In genomic region chr6:25177629-25178028, GRCh38 we compare ENCODE assay signal across 32 cellular contexts.
"Had no signal": no experiment of that assay in that cellular context is flagged by ENCODE, and none has a peak within 500 bp of the region (broad histone marks: within the 10 kb centered on the region; RNA-seq: fewer than 3 reads in every experiment).

No MANE protein-coding gene starts in this region.

- H3K36me3 ChIP-seq: adrenal gland, esophagus muscularis mucosa, heart left ventricle, lower lobe of right lung, sigmoid colon, upper lobe of left lung had no signal

- H3K9me3 ChIP-seq: adrenal gland, body of pancreas, esophagus muscularis mucosa, heart left ventricle, lower lobe of right lung, mucosa of descending colon, psoas muscle, sigmoid colon, upper lobe of left lung had no signal

- H3K36me3 Mint-ChIP-seq: activated CD8-positive, alpha-beta memory T cell treated with anti-CD3 and anti-CD28 coated beads, Interleukin-2, amount 10 ng/mL, durations not matched to agents 7 days and 5 days; immature natural killer cell; stimulated activated effector memory CD8-positive, alpha-beta T cell treated with anti-CD3 and anti-CD28 coated beads, Interleukin-12 subunit alpha, Interleukin-12 subunit beta, amount 100 ng/mL, for 72 hours; WTC11 had no signal

- H3K4me3 Mint-ChIP-seq: activated CD8-positive, alpha-beta memory T cell treated with anti-CD3 and anti-CD28 coated beads, Interleukin-2, amount 10 ng/mL, durations not matched to agents 7 days and 5 days; activated CD8-positive, alpha-beta T cell treated with anti-CD3 and anti-CD28 coated beads, Interleukin-2, amount 10 ng/mL, durations not matched to agents 7 days and 5 days; activated naive CD4-positive, alpha-beta T cell treated with anti-CD3 and anti-CD28 coated beads for 36 hours; activated naive CD8-positive, alpha-beta T cell treated with anti-CD3 and anti-CD28 coated beads for 36 hours; activated T-cell treated with anti-CD3 and anti-CD28 coated beads, Interleukin-2, amount 50 U/mL, for 72 hours; immature natural killer cell; naive B cell; neural crest cell; stimulated activated effector memory CD8-positive, alpha-beta T cell treated with anti-CD3 and anti-CD28 coated beads, Interleukin-12 subunit alpha, Interleukin-12 subunit beta, amount 100 ng/mL, for 72 hours; stimulated activated naive CD8-positive, alpha-beta T cell treated with anti-CD3 and anti-CD28 coated beads, Interleukin-15, Interleukin-2, amounts not matched to agents 100 ng/mL and 50 ng/mL, for 24 hours; WTC11 had no signal

- H3K27ac ChIP-seq: foreskin keratinocyte, psoas muscle had no signal

- H3K4me1 ChIP-seq: parathyroid adenoma, psoas muscle had no signal

- H3K9me3 Mint-ChIP-seq: activated naive CD4-positive, alpha-beta T cell treated with anti-CD3 and anti-CD28 coated beads for 36 hours; activated naive CD8-positive, alpha-beta T cell treated with anti-CD3 and anti-CD28 coated beads for 36 hours; activated T-cell treated with anti-CD3 and anti-CD28 coated beads, Interleukin-2, amount 50 U/mL, for 72 hours; immature natural killer cell; neural crest cell; stimulated activated effector memory CD8-positive, alpha-beta T cell treated with anti-CD3 and anti-CD28 coated beads, Interleukin-12 subunit alpha, Interleukin-12 subunit beta, amount 100 ng/mL, for 72 hours; stimulated activated naive CD8-positive, alpha-beta T cell treated with anti-CD3 and anti-CD28 coated beads, Interleukin-15, Interleukin-2, amounts not matched to agents 100 ng/mL and 50 ng/mL, for 24 hours; WTC11 had no signal

- H3K27me3 ChIP-seq: adrenal gland, body of pancreas, esophagus muscularis mucosa, foreskin keratinocyte, heart left ventricle, sigmoid colon, upper lobe of left lung had no signal

- DNase-seq: activated CD4-positive, alpha-beta T cell treated with anti-CD3 and anti-CD28 coated beads for 1 hour; activated CD8-positive, alpha-beta memory T cell treated with anti-CD3 and anti-CD28 coated beads, Interleukin-2, amount 10 ng/mL, durations not matched to agents 7 days and 5 days; activated CD8-positive, alpha-beta T cell treated with anti-CD3 and anti-CD28 coated beads, Interleukin-2, amount 10 ng/mL, durations not matched to agents 7 days and 5 days; activated naive CD4-positive, alpha-beta T cell treated with anti-CD3 and anti-CD28 coated beads for 36 hours; activated naive CD8-positive, alpha-beta T cell treated with anti-CD3 and anti-CD28 coated beads for 36 hours; activated T-cell treated with anti-CD3 and anti-CD28 coated beads, Interleukin-2, amount 50 U/mL, for 72 hours; adrenal gland; aorta; body of pancreas; dermis blood vessel endothelial cell; effector CD4-positive, alpha-beta T cell; foreskin keratinocyte; heart left ventricle; hypothalamus; immature natural killer cell; lower lobe of right lung; mesendoderm; mucosa of descending colon; naive B cell; occipital lobe; psoas muscle; sigmoid colon; small intestine; stimulated activated CD4-positive, alpha-beta T cell treated with anti-CD3 and anti-CD28 coated beads, Interleukin-4, amount 100 ng/mL, for 24 hours; T-helper 2 cell; upper lobe of left lung had no signal

- H3K4me3 ChIP-seq: adrenal gland, body of pancreas, esophagus muscularis mucosa, heart left ventricle, lower lobe of right lung, mucosa of descending colon, psoas muscle, sigmoid colon, upper lobe of left lung had no signal

- H3K27me3 Mint-ChIP-seq: activated CD8-positive, alpha-beta memory T cell treated with anti-CD3 and anti-CD28 coated beads, Interleukin-2, amount 10 ng/mL, durations not matched to agents 7 days and 5 days had no signal

- H3K27ac Mint-ChIP-seq: activated CD8-positive, alpha-beta T cell treated with anti-CD3 and anti-CD28 coated beads, Interleukin-2, amount 10 ng/mL, durations not matched to agents 7 days and 5 days; activated naive CD4-positive, alpha-beta T cell treated with anti-CD3 and anti-CD28 coated beads for 36 hours; activated naive CD8-positive, alpha-beta T cell treated with anti-CD3 and anti-CD28 coated beads for 36 hours; activated T-cell treated with anti-CD3 and anti-CD28 coated beads, Interleukin-2, amount 50 U/mL, for 72 hours; immature natural killer cell; naive B cell; stimulated activated effector memory CD8-positive, alpha-beta T cell treated with anti-CD3 and anti-CD28 coated beads, Interleukin-12 subunit alpha, Interleukin-12 subunit beta, amount 100 ng/mL, for 72 hours; stimulated activated naive CD8-positive, alpha-beta T cell treated with anti-CD3 and anti-CD28 coated beads, Interleukin-15, Interleukin-2, amounts not matched to agents 100 ng/mL and 50 ng/mL, for 24 hours; WTC11 had no signal

- ATAC-seq: activated CD8-positive, alpha-beta memory T cell treated with anti-CD3 and anti-CD28 coated beads, Interleukin-2, amount 10 ng/mL, durations not matched to agents 7 days and 5 days; activated CD8-positive, alpha-beta T cell treated with anti-CD3 and anti-CD28 coated beads, Interleukin-2, amount 10 ng/mL, durations not matched to agents 7 days and 5 days; activated T-cell treated with anti-CD3 and anti-CD28 coated beads, Interleukin-2, amount 50 U/mL, for 72 hours; body of pancreas; foreskin keratinocyte; heart left ventricle; mucosa of descending colon; psoas muscle; stimulated activated effector memory CD8-positive, alpha-beta T cell treated with anti-CD3 and anti-CD28 coated beads, Interleukin-12 subunit alpha, Interleukin-12 subunit beta, amount 100 ng/mL, for 72 hours; WTC11 had no signal

- H3K4me1 Mint-ChIP-seq: neural crest cell, WTC11 had no signal
